ENCODE assay signal across 8 cellular contexts in the genomic region with DNA sequence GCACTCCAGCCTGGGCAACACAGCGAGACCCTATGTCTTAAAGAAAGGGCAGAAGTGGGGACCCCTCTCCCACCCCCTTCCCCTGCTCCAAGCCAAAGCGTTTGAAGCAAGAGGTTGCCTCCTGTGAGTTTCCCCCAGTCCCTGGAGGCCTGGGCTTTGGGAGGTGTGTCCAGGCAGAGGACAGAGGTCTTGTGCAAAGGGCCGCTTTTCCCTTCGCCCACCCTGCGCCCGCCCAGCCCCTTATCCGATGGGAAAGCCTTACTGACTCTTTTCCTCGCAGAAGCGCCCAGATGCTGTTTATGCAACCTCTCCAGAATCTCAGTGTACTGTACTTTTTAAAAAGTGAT. TPM values are rescaled to one million over a fixed set of nuclear protein-coding genes. Genes with fewer than 3 reads are reported as not detected.
DNase-seq lines count a peak whose midpoint lies in the region; ATAC-seq and TF ChIP-seq lines count a peak whose summit lies in the region.

No MANE protein-coding gene starts in this region.

- no peak for ATAC-seq in heart left ventricle
- no peak for ATAC-seq in left ventricle myocardium superior
- ATAC-seq in HG03097 (IDR thresholded peaks at IDR 0.05; ENCODE audit: low FRiP score, unreplicated experiment), result no peak

- H3K4me3 ChIP-seq in heart left ventricle, result peak overlapping the region in 11 of 12 donors; percentile 17 to 59 (median 52)
- peak overlapping the region; percentile 33 to 72 (median 52) for H3K4me3 ChIP-seq in breast epithelium

- H3K27ac Mint-ChIP-seq in mesothelial cell of epicardium, result no peak overlapping the region

- peaks cover 18% of the 10 kb centered on the region for H3K36me3 Mint-ChIP-seq in mesothelial cell of epicardium

- peak overlapping the region in 4 of 12 donors; percentile 15 to 77 (median 32) for H3K27ac ChIP-seq in heart left ventricle
- H3K27ac ChIP-seq in breast epithelium, result peak overlapping the region; percentile 80 to 83

- H3K36me3 ChIP-seq in heart left ventricle (no peaks in the 10 kb centered on the region), breast epithelium (no peaks in the 10 kb centered on the region)

- no peaks in the 10 kb centered on the region for H3K9me3 ChIP-seq in heart left ventricle
- no peaks in the 10 kb centered on the region for H3K9me3 ChIP-seq in breast epithelium

- DNase-seq in heart left ventricle (no peak), left ventricle myocardium superior (no peak), breast epithelium (ENCODE audit: low spot score in 2 of 2) (no peak), mesothelial cell of epicardium (ENCODE audit: low spot score in 2 of 2, unreplicated experiment in 2 of 2) (no peak), dedifferentiated amniotic fluid mesenchymal stem cell (ENCODE audit: extremely low spot score) (no peak), SKM-1 (lab: John Stamatoyannopoulos, UW; ENCODE audit: unreplicated experiment) (no peak), LoVo (ENCODE audit: low spot score) (no peak)

- no peaks in the 10 kb centered on the region for H3K9me3 Mint-ChIP-seq in mesothelial cell of epicardium

- H3K4me3 Mint-ChIP-seq in mesothelial cell of epicardium, result peak overlapping the region; percentile 60

- WGBS in heart left ventricle, 4 donors, result 63 to 75% (median 71%) methylated on average over 9 of the region's 9 CpGs

- no peak for TF ChIP-seq CTCF in heart left ventricle (IDR thresholded peaks at IDR 0.05)
- no peak for TF ChIP-seq CTCF in breast epithelium (IDR thresholded peaks at IDR 0.05)
- TF ChIP-seq CTCF in mesothelial cell of epicardium (IDR thresholded peaks at IDR 0.05; ENCODE audit: unreplicated experiment), result no peak

- intact Hi-C loops in heart left ventricle (cut with DNase I), result no loop called here
- intact Hi-C loops in left ventricle myocardium superior (cut with micrococcal nuclease), result no loop called here
- intact Hi-C loops in breast epithelium (cut with DNase I; ENCODE audit: low total_unique reads), result no loop called here

- H3K27me3 ChIP-seq in heart left ventricle (no peaks in the 10 kb centered on the region), breast epithelium (no peaks in the 10 kb centered on the region)

- no peak for TF ChIP-seq POLR2A in heart left ventricle (IDR thresholded peaks at IDR 0.05)
- no peak for TF ChIP-seq POLR2A in breast epithelium (IDR thresholded peaks at IDR 0.05)

- H3K4me1 ChIP-seq in heart left ventricle, result peaks cover 0 to 14% (median 6%) of the 10 kb centered on the region in 12 donors
- no peaks in the 10 kb centered on the region for H3K4me1 ChIP-seq in breast epithelium

- H3K27me3 Mint-ChIP-seq in mesothelial cell of epicardium (ENCODE audit: low read depth), result no peaks in the 10 kb centered on the region

- H3K4me1 Mint-ChIP-seq in mesothelial cell of epicardium, result peaks cover 8% of the 10 kb centered on the region

RNA-seq across cellular contexts. Expression of gene GTF2I, which starts 50.6 kb away (rescaled TPM):
- total RNA-seq in heart left ventricle, result 100 to 1,000 TPM in 7 of 9 donors, 10 to 100 TPM in 2; 76.7 to 135 (median 118) TPM
- polyA plus RNA-seq in heart left ventricle, result 10 to 100 TPM; 28.8 to 38.7 TPM
- 134 TPM for total RNA-seq in left ventricle myocardium superior
- total RNA-seq in breast epithelium, result 100 to 1,000 TPM; 133 to 241 (median 184) TPM
- 433 to 438 TPM (median 435 TPM) in 3 replicates for total RNA-seq in mesothelial cell of epicardium
